ENCODE assay signal across 11 cellular contexts in genomic region chr12:31895449-31896150, GRCh38.
DNase-seq lines count a peak whose midpoint lies in the region; ATAC-seq and TF ChIP-seq lines count a peak whose summit lies in the region.
"Had no signal": no experiment of that assay in that cellular context is flagged by ENCODE, and none has a peak within 500 bp of the region (broad histone marks: within the 10 kb centered on the region; RNA-seq: fewer than 3 reads in every experiment).

No MANE protein-coding gene starts in this region.

- TF ChIP-seq CTCF in DND-41 (IDR thresholded peaks at IDR 0.05; ENCODE audit: borderline replicate concordance, extremely low read depth, low read length, poor library complexity, severe bottlenecking) (no peak), neutrophil (IDR thresholded peaks at IDR 0.05) (no peak)

- H2AFZ ChIP-seq in DND-41 (ENCODE audit: low read depth, low read length), result no peak overlapping the region

- no peak overlapping the region; the same call in 1 of the 2 replicates for H3K4me2 ChIP-seq in DND-41 (ENCODE audit: insufficient read depth, low read length)

- ATAC-seq in DND-41 (ENCODE audit: insufficient read depth, low read depth), result no peak
- no peak for ATAC-seq in HG03280 (IDR thresholded peaks at IDR 0.05; ENCODE audit: unreplicated experiment)

- DNase-seq in DND-41, result peak; percentile 39
- DNase-seq in amniotic epithelial cell (ENCODE audit: low read depth), result peak; percentile 49
- no peak for DNase-seq in GDM1 (lab: John Stamatoyannopoulos, UW)
- DNase-seq in inferior parietal cortex (ENCODE audit: extremely low spot score), result no peak
- DNase-seq: NCI-H2029 treated with DMSO at 0.1 percent for 48 hours had no signal

- H4K20me1 ChIP-seq in DND-41 (ENCODE audit: insufficient read depth, low read length), result no peaks in the 10 kb centered on the region

- peak overlapping the region in 1 of 2 experiments; percentile 31; a peak in 2 of 4 replicates for H3K4me3 ChIP-seq in DND-41 (ENCODE audit: low read depth in 1 of 2, low read length in 2 of 2)
- peak overlapping the region; percentile 6 to 7 for H3K4me3 ChIP-seq in neutrophil (ENCODE audit: low read depth in 1 of 2, low read length in 1 of 2)
- H3K4me3 ChIP-seq: body of pancreas, lung, prostate gland had no signal

- peak overlapping the region; percentile 60 for H3K9ac ChIP-seq in DND-41 (ENCODE audit: low read depth, low read length)

- H3K27ac ChIP-seq in DND-41 (ENCODE audit: low read length) (peak overlapping the region; percentile 92), KOPT-K1 (ENCODE audit: low read depth, low read length, poor library complexity, severe bottlenecking) (peak overlapping the region; percentile 93), neutrophil (peak overlapping the region; percentile 97)
- H3K27ac ChIP-seq: prostate gland had no signal

- H3K27me3 ChIP-seq in DND-41 (ENCODE audit: insufficient read depth, low read length, poor library complexity) (no peaks in the 10 kb centered on the region), neutrophil (no peaks in the 10 kb centered on the region)
- H3K27me3 ChIP-seq: body of pancreas had no signal

- no peaks in the 10 kb centered on the region for H3K79me2 ChIP-seq in DND-41 (ENCODE audit: insufficient read depth, low read length)

- H3K9me3 ChIP-seq in DND-41 (ENCODE audit: insufficient read depth, low read length, severe bottlenecking) (peaks cover 59% of the 10 kb centered on the region), KOPT-K1 (ENCODE audit: insufficient read depth, low read length, poor library complexity, severe bottlenecking) (peaks cover 92% of the 10 kb centered on the region), neutrophil (peaks cover 7% of the 10 kb centered on the region)
- H3K9me3 ChIP-seq: body of pancreas, prostate gland had no signal

- peaks cover 18% of the 10 kb centered on the region; the same call in 1 of the 2 replicates for H3K36me3 ChIP-seq in DND-41 (ENCODE audit: insufficient read depth, low read length)
- no peaks in the 10 kb centered on the region for H3K36me3 ChIP-seq in KOPT-K1 (ENCODE audit: insufficient read depth, low read length)
- H3K36me3 ChIP-seq in neutrophil, result no peaks in the 10 kb centered on the region
- H3K36me3 ChIP-seq: prostate gland had no signal

- H3K4me1 ChIP-seq in DND-41 (ENCODE audit: insufficient read depth, low read length) (peaks cover 56% of the 10 kb centered on the region), neutrophil (ENCODE audit: control insufficient read depth in 1 of 2, insufficient read depth in 1 of 2, low read depth in 1 of 2, low read length in 1 of 2) (peaks cover 61 to 63% of the 10 kb centered on the region in 2 experiments)
- H3K4me1 ChIP-seq: prostate gland had no signal

Comparison
In these comparisons a context has a peak if more than half of its experiments do, and no peak if none do; other contexts are left out.
1. DNase-seq: peak in DND-41 (single experiment) and amniotic epithelial cell (single experiment); none in GDM1 (single experiment) and inferior parietal cortex (single experiment).
2. Peak in every context shown above with its lines, with median percentiles within 50 percentile points of each other: H3K27ac ChIP-seq.